In genomic region chr17:44362964-44363612, GRCh38 we compare ENCODE assay signal across 7 cellular contexts. TPM values are rescaled to one million over a fixed set of nuclear protein-coding genes. Genes with fewer than 3 reads are reported as not detected.
DNase-seq lines count a peak whose midpoint lies in the region; ATAC-seq, FAIRE-seq and TF ChIP-seq lines count a peak whose summit lies in the region.

No MANE protein-coding gene starts in this region.

- no peak for DNase-seq in GM12864 (ENCODE audit: low read depth)
- no peak for DNase-seq in MM.1S
- DNase-seq in GM12878 (ENCODE audit: low read depth, low spot score): no peak
- DNase-seq in kidney: peak; percentile 75
- peak; percentile 66 to 79 for DNase-seq in suprapubic skin (ENCODE audit: low spot score in 2 of 2)
- no peak for DNase-seq in activated gamma-delta T cell (lab: John Stamatoyannopoulos, UW)
- no peak for DNase-seq in mucosa of gallbladder (ENCODE audit: low spot score)

- FAIRE-seq in GM12878 (lab: Jason Lieb, UNC): no peak
- FAIRE-seq in kidney (lab: Jason Lieb, UNC): no peak

- H3K27me3 ChIP-seq in MM.1S (replicated peaks; ENCODE audit: insufficient read depth, low read length) (peaks cover 33% of the 10 kb centered on the region), GM12878 (replicated peaks in 1 of 2; ENCODE audit: control insufficient read depth in 2 of 2, insufficient read depth in 2 of 2, low read length in 1 of 2) (peaks cover 0 to 2% of the 10 kb centered on the region in 2 experiments; a peak in 3 of 4 replicates), suprapubic skin (peaks cover 9% of the 10 kb centered on the region)

- no peaks in the 10 kb centered on the region for H3K36me3 ChIP-seq in MM.1S (replicated peaks; ENCODE audit: insufficient read depth, low read length)
- H3K36me3 ChIP-seq in GM12878 (ENCODE audit: control insufficient read depth in 2 of 2, insufficient read depth in 2 of 2, low read length in 1 of 2): no peaks in the 10 kb centered on the region
- H3K36me3 ChIP-seq in kidney (ENCODE audit: control insufficient read depth in 1 of 2, insufficient read depth in 2 of 2, low read length in 2 of 2): no peaks in the 10 kb centered on the region
- no peaks in the 10 kb centered on the region for H3K36me3 ChIP-seq in suprapubic skin

- H2AFZ ChIP-seq in MM.1S (ENCODE audit: low read length) (peak overlapping the region; percentile 88), GM12878 (ENCODE audit: control insufficient read depth, low read depth, low read length) (peak overlapping the region; percentile 66)

- no peak for TF ChIP-seq RAD21 in GM12878 (IDR thresholded peaks at IDR 0.05; ENCODE audit: insufficient read depth, low read depth, low read length)

- H3K4me2 ChIP-seq in MM.1S (ENCODE audit: low read depth, low read length) (peak overlapping the region; percentile 99), GM12878 (ENCODE audit: control insufficient read depth, insufficient read depth) (peak overlapping the region; percentile 94)

- POLR2A ChIA-PET in GM12878 (lab: Charles Lee): interaction anchor here (0.6 to 1.5 kb wide), 2 partner anchors 36 to 797 kb away, joined by 3 to 7 read pairs; no protein-coding TSS in a partner anchor

- no peaks in the 10 kb centered on the region for H3K9me2 ChIP-seq in MM.1S (replicated peaks; ENCODE audit: insufficient read depth, low read length)

- H3K27ac ChIP-seq in MM.1S (ENCODE audit: low read length) (no peak overlapping the region), GM12878 (ENCODE audit: control insufficient read depth, insufficient read depth) (no peak overlapping the region), kidney (ENCODE audit: low read depth in 2 of 2, low read length in 2 of 2) (no peak overlapping the region), suprapubic skin (no peak overlapping the region)

- no peak for TF ChIP-seq CTCF in GM12864 (IDR thresholded peaks at IDR 0.05; ENCODE audit: low read depth, low read length, missing control alignments)
- no peak for TF ChIP-seq CTCF in MM.1S (IDR thresholded peaks at IDR 0.05; ENCODE audit: low read length)
- TF ChIP-seq CTCF in GM12878 (IDR thresholded peaks at IDR 0.05 in 2 of 3, conservative IDR thresholded peaks at IDR 0.05 in 1 of 3; ENCODE audit: control insufficient read depth in 2 of 3, extremely low read depth in 1 of 3, insufficient read depth in 1 of 3, low read depth in 3 of 3, low read length in 3 of 3): no peak
- TF ChIP-seq CTCF in kidney (IDR thresholded peaks at IDR 0.05; ENCODE audit: borderline replicate concordance, extremely low read depth, insufficient read depth): no peak
- no peak for TF ChIP-seq CTCF in suprapubic skin (IDR thresholded peaks at IDR 0.05)

- in situ Hi-C loops in GM12878 (cut with MboI): no loop called here

- peak; percentile 58 for ATAC-seq in GM12878

- under 1% methylated on average over 27 of the region's 45 CpGs for WGBS in GM12878 (ENCODE audit: insufficient coverage, insufficient replicate concordance, low lambda C conversion rate, missing lambda C conversion rate)
- 3% methylated on average over 4 of the region's 45 CpGs for WGBS in suprapubic skin

- H4K20me1 ChIP-seq in MM.1S (ENCODE audit: insufficient read depth, low read length): no peaks in the 10 kb centered on the region
- H4K20me1 ChIP-seq in GM12878 (ENCODE audit: control insufficient read depth, insufficient read depth): no peaks in the 10 kb centered on the region

- peak overlapping the region; percentile 38; the same call in 1 of the 2 replicates for H3K9ac ChIP-seq in MM.1S (ENCODE audit: low read length)
- H3K9ac ChIP-seq in GM12878 (ENCODE audit: control insufficient read depth, insufficient read depth, low read length): peak overlapping the region; percentile 34; the same call in 1 of the 2 replicates
- peak overlapping the region in 1 of 2 donors; percentile 26 for H3K9ac ChIP-seq in kidney (ENCODE audit: low read length in 2 of 2)

- H3K79me2 ChIP-seq in MM.1S (ENCODE audit: low read length) (no peaks in the 10 kb centered on the region), GM12878 (ENCODE audit: control insufficient read depth, insufficient read depth, low read length) (no peaks in the 10 kb centered on the region)

- peaks cover 11% of the 10 kb centered on the region for H3K4me1 ChIP-seq in MM.1S (ENCODE audit: low read length)
- H3K4me1 ChIP-seq in GM12878 (ENCODE audit: control insufficient read depth, insufficient read depth, low read length): no peaks in the 10 kb centered on the region
- H3K4me1 ChIP-seq in kidney (ENCODE audit: control insufficient read depth in 1 of 2, insufficient read depth in 1 of 2, low read depth in 1 of 2, low read length in 2 of 2): peaks cover 5% of the 10 kb centered on the region in 2 donors
- H3K4me1 ChIP-seq in suprapubic skin: peaks cover 24% of the 10 kb centered on the region

- peaks cover 6% of the 10 kb centered on the region for H3F3A ChIP-seq in MM.1S (ENCODE audit: insufficient read depth, low read length)

- no TSS peak for BruUV-seq in GM12878 (replicated peaks; lab: Mats Ljungman, UMichigan)

- TF ChIP-seq POLR2A in GM12878 (IDR thresholded peaks at IDR 0.05; ENCODE audit: low read depth, low read length) (no peak), suprapubic skin (IDR thresholded peaks at IDR 0.05) (no peak)

- SMC1A ChIA-PET in GM12878 (lab: Charles Lee; ENCODE audit: uncharacterized antibody, unreplicated experiment): interaction anchor here (0.5 to 1.0 kb wide), 3 partner anchors 13 to 115 kb away, joined by 3 read pairs; no protein-coding TSS in a partner anchor

- CTCF ChIA-PET in GM12878 (lab: Yijun Ruan, JAX): interaction anchor here (0.7 to 2.9 kb wide), 16 partner anchors 9 to 563 kb away, joined by 3 to 11 read pairs (median 4); no protein-coding TSS in a partner anchor

- RAD21 ChIA-PET in GM12878 (lab: Charles Lee; ENCODE audit: unreplicated experiment): interaction anchor here (0.9 to 1.5 kb wide), 4 partner anchors 9 to 159 kb away, joined by 3 to 4 read pairs (median 3); no protein-coding TSS in a partner anchor

- H3K4me3 ChIP-seq in GM12864 (ENCODE audit: low read depth, low read length): peak overlapping the region; percentile 62
- peak overlapping the region; percentile 79 for H3K4me3 ChIP-seq in MM.1S (ENCODE audit: low read length)
- H3K4me3 ChIP-seq in GM12878: peak overlapping the region; percentile 67
- peak overlapping the region in 1 of 2 donors; percentile 54 for H3K4me3 ChIP-seq in kidney (ENCODE audit: low read length in 2 of 2)
- peak overlapping the region; percentile 83 for H3K4me3 ChIP-seq in suprapubic skin

- TF ChIP-seq EP300 in GM12878 (IDR thresholded peaks at IDR 0.05; ENCODE audit: borderline replicate concordance in 1 of 2, control insufficient read depth in 1 of 2, low read depth in 2 of 2, low read length in 2 of 2): no peak
- no peak for TF ChIP-seq EP300 in suprapubic skin (IDR thresholded peaks at IDR 0.05)

- intact Hi-C loops in GM12878 (cut with micrococcal nuclease; ENCODE audit: unreplicated experiment): no loop called here
- intact Hi-C loops in kidney (cut with DNase I): no loop called here

- H3K9me3 ChIP-seq in MM.1S (replicated peaks; ENCODE audit: insufficient read depth, low read length) (no peaks in the 10 kb centered on the region), GM12878 (replicated peaks; ENCODE audit: control insufficient read depth, insufficient read depth, low read length) (no peaks in the 10 kb centered on the region), kidney (ENCODE audit: control insufficient read depth in 1 of 2, low read length in 2 of 2) (no peaks in the 10 kb centered on the region), suprapubic skin (no peaks in the 10 kb centered on the region)

RNA-seq across cellular contexts. Expression of gene FAM171A2, which starts 0.6 kb away (rescaled TPM):
- 0.37 TPM in 1 of 2 replicates, not detected in the other for total RNA-seq in GM12878 (2013; cell fraction: nucleolus; rRNA removed)
- total RNA-seq in GM12878 (2014; rRNA removed) (1.1 and 1.3 TPM in 2 replicates), GM12878 (2014; rRNA removed; fragmentation: Illumina TruSeq; extraction: Trizol) (0.09 and 0.36 TPM in 2 replicates), GM12878 (2021) (1.3 and 1.7 TPM in 2 replicates), kidney (0.94 TPM), suprapubic skin (1 to 10 TPM; 1.2 to 2.6 (median 1.5) TPM), mucosa of gallbladder (4.0 TPM)
- polyA plus RNA-seq in GM12878 (2011; ENCODE audit: low read depth): 0.10 TPM
- polyA plus RNA-seq in GM12878 (2011; rRNA removed) (0.04 and 0.18 TPM in 2 replicates), GM12878 (2014; fragmentation: Illumina TruSeq; extraction: Trizol) (0.13 TPM in 1 of 2 replicates, not detected in the other), GM12878 (2014; fragmentation: Nextera tagmentation; extraction: Ambion mirVana) (under 1 TPM in 1 of 2 experiments, not detected in 1; 0.09 TPM), GM12878 (2014; rRNA removed) (0.82 and 1.1 TPM in 2 replicates), GM12878 (2016; fragmentation: Nextera tagmentation; extraction: Ambion mirVana) (under 1 TPM in 1 of 2 experiments, not detected in 1; 0.08 TPM), kidney (ENCODE audit: insufficient read depth, low read depth, low replicate concordance) (1.6 TPM)
- polyA plus RNA-seq in GM12878 (2011; cell fraction: cytosol; rRNA removed): 0.16 and 0.33 TPM in 2 replicates
- 0.34 and 0.39 TPM in 2 replicates for polyA plus RNA-seq in GM12878 (2011; cell fraction: nucleus; rRNA removed)
- polyA plus RNA-seq in GM12878 (2012): 0.57 and 0.59 TPM in 2 replicates
- 0.22 and 0.41 TPM in 2 replicates for polyA minus RNA-seq in GM12878 (2011; rRNA and poly(A)+ RNA removed)
- polyA minus RNA-seq in GM12878 (2011; cell fraction: cytosol; rRNA and poly(A)+ RNA removed): 0.83 TPM in 1 of 2 replicates, not detected in the other
- polyA minus RNA-seq in GM12878 (2011; cell fraction: nucleus; rRNA and poly(A)+ RNA removed): 0.12 and 0.38 TPM in 2 replicates

RNA-seq across cellular contexts. Expression of gene GRN, which starts 18.0 kb away (rescaled TPM):
- 191 and 195 TPM in 2 replicates for total RNA-seq in GM12878 (2013; cell fraction: nucleolus; rRNA removed)
- total RNA-seq in GM12878 (2014; rRNA removed): 275 and 367 TPM in 2 replicates
- 64.5 and 85.4 TPM in 2 replicates for total RNA-seq in GM12878 (2014; rRNA removed; fragmentation: Illumina TruSeq; extraction: Trizol)
- 361 and 389 TPM in 2 replicates for total RNA-seq in GM12878 (2021)
- polyA plus RNA-seq in GM12878 (2011; ENCODE audit: low read depth): 195 TPM
- polyA plus RNA-seq in GM12878 (2011; rRNA removed): 10.5 and 58.2 TPM in 2 replicates
- polyA plus RNA-seq in GM12878 (2011; cell fraction: cytosol; rRNA removed): 78.4 and 102 TPM in 2 replicates
- 485 and 500 TPM in 2 replicates for polyA plus RNA-seq in GM12878 (2011; cell fraction: nucleus; rRNA removed)
- 241 and 346 TPM in 2 replicates for polyA plus RNA-seq in GM12878 (2012)
- 30.9 and 120 TPM in 2 replicates for polyA plus RNA-seq in GM12878 (2014; fragmentation: Illumina TruSeq; extraction: Trizol)
- polyA plus RNA-seq in GM12878 (2014; fragmentation: Nextera tagmentation; extraction: Ambion mirVana): 10 to 100 TPM; 22.3 to 33.2 TPM
- polyA plus RNA-seq in GM12878 (2014; rRNA removed): 158 and 192 TPM in 2 replicates
- polyA plus RNA-seq in GM12878 (2016; fragmentation: Nextera tagmentation; extraction: Ambion mirVana): 100 to 1,000 TPM; 351 to 363 TPM
- 55.3 and 92.2 TPM in 2 replicates for polyA minus RNA-seq in GM12878 (2011; rRNA and poly(A)+ RNA removed)
- polyA minus RNA-seq in GM12878 (2011; cell fraction: cytosol; rRNA and poly(A)+ RNA removed): 92.2 and 92.5 TPM in 2 replicates
- 83.1 and 106 TPM in 2 replicates for polyA minus RNA-seq in GM12878 (2011; cell fraction: nucleus; rRNA and poly(A)+ RNA removed)
- 353 TPM for total RNA-seq in kidney
- 235 TPM for polyA plus RNA-seq in kidney (ENCODE audit: insufficient read depth, low read depth, low replicate concordance)
- total RNA-seq in suprapubic skin: 100 to 1,000 TPM; 294 to 451 (median 340) TPM
- total RNA-seq in mucosa of gallbladder: 385 TPM

RNA-seq across cellular contexts. Expression of gene ITGA2B, which starts 26.4 kb away (rescaled TPM):
- 0.64 TPM in 1 of 2 replicates, not detected in the other for total RNA-seq in GM12878 (2013; cell fraction: nucleolus; rRNA removed)
- total RNA-seq in GM12878 (2014; rRNA removed) (0.05 and 0.06 TPM in 2 replicates), GM12878 (2014; rRNA removed; fragmentation: Illumina TruSeq; extraction: Trizol) (0.04 TPM in 1 of 2 replicates, not detected in the other), GM12878 (2021) (0.29 and 0.51 TPM in 2 replicates), kidney (1.7 TPM), suprapubic skin (under 1 TPM in 2 of 4 donors, not detected in 2; 0.45 to 0.48 TPM), mucosa of gallbladder (2.9 TPM)
- 0.09 TPM for polyA plus RNA-seq in GM12878 (2011; ENCODE audit: low read depth)
- polyA plus RNA-seq in GM12878 (2011; rRNA removed) (0.15 TPM in 1 of 2 replicates, not detected in the other), GM12878 (2014; fragmentation: Illumina TruSeq; extraction: Trizol) (not detected in 2 replicates), GM12878 (2014; fragmentation: Nextera tagmentation; extraction: Ambion mirVana) (under 1 TPM; 0.34 to 0.46 TPM), GM12878 (2014; rRNA removed) (0.12 and 0.39 TPM in 2 replicates), GM12878 (2016; fragmentation: Nextera tagmentation; extraction: Ambion mirVana) (under 1 TPM; 0.21 to 0.27 TPM), kidney (ENCODE audit: insufficient read depth, low read depth, low replicate concordance) (0.67 TPM)
- polyA plus RNA-seq in GM12878 (2011; cell fraction: cytosol; rRNA removed): 0.03 TPM in 1 of 2 replicates, not detected in the other
- polyA plus RNA-seq in GM12878 (2011; cell fraction: nucleus; rRNA removed): 0.37 and 0.48 TPM in 2 replicates
- polyA plus RNA-seq in GM12878 (2012): 0.45 and 0.63 TPM in 2 replicates
- polyA minus RNA-seq in GM12878 (2011; rRNA and poly(A)+ RNA removed): not detected in 2 replicates
- not detected in 2 replicates for polyA minus RNA-seq in GM12878 (2011; cell fraction: cytosol; rRNA and poly(A)+ RNA removed)
- polyA minus RNA-seq in GM12878 (2011; cell fraction: nucleus; rRNA and poly(A)+ RNA removed): 0.12 TPM in 1 of 2 replicates, not detected in the other

RNA-seq across cellular contexts. Expression of gene SLC25A39, which starts 38.5 kb away (rescaled TPM):
- total RNA-seq in GM12878 (2013; cell fraction: nucleolus; rRNA removed): 47.3 and 49.5 TPM in 2 replicates
- total RNA-seq in GM12878 (2014; rRNA removed): 175 and 192 TPM in 2 replicates
- total RNA-seq in GM12878 (2014; rRNA removed; fragmentation: Illumina TruSeq; extraction: Trizol): 85.8 and 95.1 TPM in 2 replicates
- total RNA-seq in GM12878 (2021): 190 and 198 TPM in 2 replicates
- polyA plus RNA-seq in GM12878 (2011; ENCODE audit: low read depth): 40.5 TPM
- polyA plus RNA-seq in GM12878 (2011; rRNA removed): 27.2 and 62.1 TPM in 2 replicates
- polyA plus RNA-seq in GM12878 (2011; cell fraction: cytosol; rRNA removed): 106 and 140 TPM in 2 replicates
- polyA plus RNA-seq in GM12878 (2011; cell fraction: nucleus; rRNA removed): 226 and 301 TPM in 2 replicates
- polyA plus RNA-seq in GM12878 (2012): 94.3 and 110 TPM in 2 replicates
- 21.0 and 108 TPM in 2 replicates for polyA plus RNA-seq in GM12878 (2014; fragmentation: Illumina TruSeq; extraction: Trizol)
- 1 to 10 TPM; 3.5 to 7.5 TPM for polyA plus RNA-seq in GM12878 (2014; fragmentation: Nextera tagmentation; extraction: Ambion mirVana)
- polyA plus RNA-seq in GM12878 (2014; rRNA removed): 227 and 273 TPM in 2 replicates
- polyA plus RNA-seq in GM12878 (2016; fragmentation: Nextera tagmentation; extraction: Ambion mirVana): 100 to 1,000 TPM; 242 to 270 TPM
- 28.4 and 48.2 TPM in 2 replicates for polyA minus RNA-seq in GM12878 (2011; rRNA and poly(A)+ RNA removed)
- 39.4 and 51.5 TPM in 2 replicates for polyA minus RNA-seq in GM12878 (2011; cell fraction: cytosol; rRNA and poly(A)+ RNA removed)
- polyA minus RNA-seq in GM12878 (2011; cell fraction: nucleus; rRNA and poly(A)+ RNA removed): 34.2 and 60.8 TPM in 2 replicates
- total RNA-seq in kidney: 107 TPM
- polyA plus RNA-seq in kidney (ENCODE audit: insufficient read depth, low read depth, low replicate concordance): 389 TPM
- 100 to 1,000 TPM in 3 of 4 donors, 10 to 100 TPM in 1; 94.9 to 132 (median 111) TPM for total RNA-seq in suprapubic skin
- total RNA-seq in mucosa of gallbladder: 140 TPM

RNA-seq across cellular contexts. Expression of gene RUNDC3A, which starts 54.7 kb away (rescaled TPM):
- total RNA-seq in GM12878 (2013; cell fraction: nucleolus; rRNA removed): not detected in 2 replicates
- not detected in 2 replicates for total RNA-seq in GM12878 (2014; rRNA removed)
- total RNA-seq in GM12878 (2014; rRNA removed; fragmentation: Illumina TruSeq; extraction: Trizol): not detected in 2 replicates
- total RNA-seq in GM12878 (2021): not detected in 2 replicates
- not detected for polyA plus RNA-seq in GM12878 (2011; ENCODE audit: low read depth)
- polyA plus RNA-seq in GM12878 (2011; rRNA removed): 0.07 TPM in 1 of 2 replicates, not detected in the other
- polyA plus RNA-seq in GM12878 (2011; cell fraction: cytosol; rRNA removed): not detected in 2 replicates
- polyA plus RNA-seq in GM12878 (2011; cell fraction: nucleus; rRNA removed): not detected in 2 replicates
- 0.08 and 0.39 TPM in 2 replicates for polyA plus RNA-seq in GM12878 (2012)
- not detected in 2 replicates for polyA plus RNA-seq in GM12878 (2014; fragmentation: Illumina TruSeq; extraction: Trizol)
- not detected for polyA plus RNA-seq in GM12878 (2014; fragmentation: Nextera tagmentation; extraction: Ambion mirVana)
- polyA plus RNA-seq in GM12878 (2014; rRNA removed): 0.36 TPM in 1 of 2 replicates, not detected in the other
- under 1 TPM in 1 of 2 experiments, not detected in 1; 0.17 TPM for polyA plus RNA-seq in GM12878 (2016; fragmentation: Nextera tagmentation; extraction: Ambion mirVana)
- polyA minus RNA-seq in GM12878 (2011; rRNA and poly(A)+ RNA removed): not detected in 2 replicates
- polyA minus RNA-seq in GM12878 (2011; cell fraction: cytosol; rRNA and poly(A)+ RNA removed): not detected in 2 replicates
- not detected in 2 replicates for polyA minus RNA-seq in GM12878 (2011; cell fraction: nucleus; rRNA and poly(A)+ RNA removed)
- 2.2 TPM for total RNA-seq in kidney
- 6.4 TPM for polyA plus RNA-seq in kidney (ENCODE audit: insufficient read depth, low read depth, low replicate concordance)
- total RNA-seq in suprapubic skin: 10 to 100 TPM; 12.6 to 22.0 (median 14.7) TPM
- total RNA-seq in mucosa of gallbladder: 1.4 TPM

Comparison
In these comparisons a context has a peak if more than half of its experiments do, and no peak if none do; other contexts are left out.
1. DNase-seq: peak in kidney (single experiment) and suprapubic skin (2 of 2); none in GM12864 (single experiment), MM.1S (single experiment), GM12878 (single experiment), activated gamma-delta T cell (single experiment) and mucosa of gallbladder (single experiment).